In genomic region chr11:43359432-43359818, GRCh38 we compare ENCODE assay signal across 8 cellular contexts. TPM values are rescaled to one million over a fixed set of nuclear protein-coding genes. Genes with fewer than 3 reads are reported as not detected.
DNase-seq lines count a peak whose midpoint lies in the region; ATAC-seq and TF ChIP-seq lines count a peak whose summit lies in the region.

No MANE protein-coding gene starts in this region.

- intact Hi-C loops in activated CD4-positive, alpha-beta T cell treated with anti-CD3 and anti-CD28 coated beads, Interleukin-2, amount 10 ng/mL, durations not matched to agents 24 days and 14 days (cut with micrococcal nuclease): loop anchor here (2.0 kb wide), 2 partner anchors 33 to 59 kb away; no protein-coding TSS in a partner anchor

- no peaks in the 10 kb centered on the region for H3K27me3 ChIP-seq in parathyroid adenoma (ENCODE audit: control insufficient read depth, insufficient read depth, low read length)

- H3K9me3 Mint-ChIP-seq in activated CD4-positive, alpha-beta T cell treated with anti-CD3 and anti-CD28 coated beads, Interleukin-2, amount 10 ng/mL, durations not matched to agents 24 days and 14 days: no peaks in the 10 kb centered on the region
- H3K9me3 Mint-ChIP-seq in IgD-negative memory B cell (no peaks in the 10 kb centered on the region), glutamatergic neuron (ENCODE audit: unreplicated experiment) (peaks cover 8% of the 10 kb centered on the region)
- no peaks in the 10 kb centered on the region for H3K9me3 Mint-ChIP-seq in activated T-cell treated with anti-CD3 and anti-CD28 coated beads, Interleukin-2, amount 50 U/mL, for 72 hours

- no peaks in the 10 kb centered on the region for H3K9me3 ChIP-seq in parathyroid adenoma (ENCODE audit: control insufficient read depth, low read length)

- no peaks in the 10 kb centered on the region for H3K4me1 ChIP-seq in parathyroid adenoma

- peak; percentile 83 for DNase-seq in activated CD4-positive, alpha-beta T cell treated with anti-CD3 and anti-CD28 coated beads, Interleukin-2, amount 10 ng/mL, durations not matched to agents 24 days and 14 days
- DNase-seq in activated CD4-positive, alpha-beta T cell treated with anti-CD3 and anti-CD28 coated beads for 1 hour: no peak
- DNase-seq in activated T-cell treated with anti-CD3 and anti-CD28 coated beads, Interleukin-2, amount 50 U/mL, for 72 hours: peak in 1 of 2 donors; percentile 47
- DNase-seq in glutamatergic neuron: no peak
- DNase-seq in HuH-7 (ENCODE audit: low spot score): no peak

- peak overlapping the region; percentile 53 for H3K9ac ChIP-seq in parathyroid adenoma

- peak overlapping the region; percentile 97 for H3K27ac Mint-ChIP-seq in activated CD4-positive, alpha-beta T cell treated with anti-CD3 and anti-CD28 coated beads, Interleukin-2, amount 10 ng/mL, durations not matched to agents 24 days and 14 days
- peak overlapping the region; percentile 94 to 99 (median 98) for H3K27ac Mint-ChIP-seq in IgD-negative memory B cell
- H3K27ac Mint-ChIP-seq in activated T-cell treated with anti-CD3 and anti-CD28 coated beads, Interleukin-2, amount 50 U/mL, for 72 hours: peak overlapping the region; percentile 95
- peak overlapping the region; percentile 91 for H3K27ac Mint-ChIP-seq in glutamatergic neuron (ENCODE audit: unreplicated experiment)

- peak; percentile 46 for ATAC-seq in GM21786 (IDR thresholded peaks at IDR 0.05; ENCODE audit: unreplicated experiment)
- ATAC-seq in activated T-cell treated with anti-CD3 and anti-CD28 coated beads, Interleukin-2, amount 50 U/mL, for 72 hours (replicated peaks in 1 of 2): peak; percentile 49 to 51

- H3K27ac ChIP-seq in parathyroid adenoma: peak overlapping the region; percentile 64

- peaks cover 29% of the 10 kb centered on the region for H3K4me1 Mint-ChIP-seq in activated CD4-positive, alpha-beta T cell treated with anti-CD3 and anti-CD28 coated beads, Interleukin-2, amount 10 ng/mL, durations not matched to agents 24 days and 14 days
- H3K4me1 Mint-ChIP-seq in IgD-negative memory B cell (peaks cover 27 to 37% (median 36%) of the 10 kb centered on the region in 3 donors), glutamatergic neuron (ENCODE audit: low read depth, unreplicated experiment) (peaks cover 11% of the 10 kb centered on the region)
- peaks cover 43% of the 10 kb centered on the region for H3K4me1 Mint-ChIP-seq in activated T-cell treated with anti-CD3 and anti-CD28 coated beads, Interleukin-2, amount 50 U/mL, for 72 hours (ENCODE audit: low read depth)

- no peak for TF ChIP-seq CTCF in glutamatergic neuron (IDR thresholded peaks at IDR 0.05; ENCODE audit: partially characterized antibody, unreplicated experiment)
- TF ChIP-seq CTCF in parathyroid adenoma (IDR thresholded peaks at IDR 0.05): no peak

- H3K36me3 ChIP-seq in parathyroid adenoma (ENCODE audit: control insufficient read depth, insufficient read depth, low read length): no peaks in the 10 kb centered on the region

- no peaks in the 10 kb centered on the region for H3K27me3 Mint-ChIP-seq in activated CD4-positive, alpha-beta T cell treated with anti-CD3 and anti-CD28 coated beads, Interleukin-2, amount 10 ng/mL, durations not matched to agents 24 days and 14 days
- H3K27me3 Mint-ChIP-seq in IgD-negative memory B cell: no peaks in the 10 kb centered on the region
- H3K27me3 Mint-ChIP-seq in activated T-cell treated with anti-CD3 and anti-CD28 coated beads, Interleukin-2, amount 50 U/mL, for 72 hours (ENCODE audit: low read depth): no peaks in the 10 kb centered on the region
- H3K27me3 Mint-ChIP-seq in glutamatergic neuron (ENCODE audit: unreplicated experiment): peaks cover 3% of the 10 kb centered on the region

- peak overlapping the region; percentile 99 for H3K4me3 Mint-ChIP-seq in activated CD4-positive, alpha-beta T cell treated with anti-CD3 and anti-CD28 coated beads, Interleukin-2, amount 10 ng/mL, durations not matched to agents 24 days and 14 days
- peak overlapping the region; percentile 97 to 100 (median 100) for H3K4me3 Mint-ChIP-seq in IgD-negative memory B cell
- H3K4me3 Mint-ChIP-seq in activated T-cell treated with anti-CD3 and anti-CD28 coated beads, Interleukin-2, amount 50 U/mL, for 72 hours: peak overlapping the region; percentile 96 to 100
- peak overlapping the region; percentile 97 for H3K4me3 Mint-ChIP-seq in glutamatergic neuron (ENCODE audit: unreplicated experiment)

- H3K79me2 ChIP-seq in parathyroid adenoma: peaks cover 17% of the 10 kb centered on the region

- peak overlapping the region; percentile 61 for H3K4me2 ChIP-seq in parathyroid adenoma (ENCODE audit: low read length)

- peaks cover 20% of the 10 kb centered on the region for H3K36me3 Mint-ChIP-seq in activated CD4-positive, alpha-beta T cell treated with anti-CD3 and anti-CD28 coated beads, Interleukin-2, amount 10 ng/mL, durations not matched to agents 24 days and 14 days (ENCODE audit: low read depth)
- H3K36me3 Mint-ChIP-seq in IgD-negative memory B cell (peaks cover 1% of the 10 kb centered on the region), glutamatergic neuron (ENCODE audit: unreplicated experiment) (no peaks in the 10 kb centered on the region)
- H3K36me3 Mint-ChIP-seq in activated T-cell treated with anti-CD3 and anti-CD28 coated beads, Interleukin-2, amount 50 U/mL, for 72 hours (ENCODE audit: insufficient read depth in 2 of 2): peaks cover 5 to 13% of the 10 kb centered on the region in 2 donors

- peak overlapping the region; percentile 48 for H2AFZ ChIP-seq in parathyroid adenoma

- peak overlapping the region; percentile 72 for H3K4me3 ChIP-seq in parathyroid adenoma (ENCODE audit: low read depth, low read length)

RNA-seq across cellular contexts. Expression of gene TTC17, which starts 0.7 kb away (rescaled TPM):
- 64.9 and 75.1 TPM in 2 replicates for total RNA-seq in activated CD4-positive, alpha-beta T cell treated with anti-CD3 and anti-CD28 coated beads, Interleukin-2, amount 10 ng/mL, durations not matched to agents 24 days and 14 days
- polyA plus RNA-seq in IgD-negative memory B cell: 56.0 TPM
- 10 to 100 TPM; 67.8 to 68.2 TPM for total RNA-seq in activated T-cell treated with anti-CD3 and anti-CD28 coated beads, Interleukin-2, amount 50 U/mL, for 72 hours
- 92.0 TPM for total RNA-seq in glutamatergic neuron (ENCODE audit: unreplicated experiment)

RNA-seq across cellular contexts. Expression of gene API5, which starts 47.6 kb away (rescaled TPM):
- 171 and 182 TPM in 2 replicates for total RNA-seq in activated CD4-positive, alpha-beta T cell treated with anti-CD3 and anti-CD28 coated beads, Interleukin-2, amount 10 ng/mL, durations not matched to agents 24 days and 14 days
- 95.1 TPM for polyA plus RNA-seq in IgD-negative memory B cell
- 100 to 1,000 TPM in 1 of 2 donors, 10 to 100 TPM in 1; 90.7 to 111 TPM for total RNA-seq in activated T-cell treated with anti-CD3 and anti-CD28 coated beads, Interleukin-2, amount 50 U/mL, for 72 hours
- total RNA-seq in glutamatergic neuron (ENCODE audit: unreplicated experiment): 101 TPM
